8 cellular contexts compared by ENCODE assay signal in genomic region chr7:114865564-114865963, GRCh38. TPM values are rescaled to one million over a fixed set of nuclear protein-coding genes. Genes with fewer than 3 reads are reported as not detected.
A peak's percentile ranks its signal among the peaks of the same experiment; 100 is the strongest.
DNase-seq lines count a peak whose midpoint lies in the region; ATAC-seq, FAIRE-seq and TF ChIP-seq lines count a peak whose summit lies in the region.

No MANE protein-coding gene starts in this region.

- no peak overlapping the region for H3K4me3 Mint-ChIP-seq in CD4-positive, CD25-positive, alpha-beta regulatory T cell
- H3K4me3 Mint-ChIP-seq in activated naive CD8-positive, alpha-beta T cell treated with anti-CD3 and anti-CD28 coated beads, Interleukin-2, amount 50 U/mL, for 24 hours, result no peak overlapping the region

- no peak overlapping the region for H3K4me3 ChIP-seq in CD4-positive, CD25-positive, alpha-beta regulatory T cell (ENCODE audit: low read depth, low read length)

- no peak overlapping the region for H3K27ac Mint-ChIP-seq in CD4-positive, CD25-positive, alpha-beta regulatory T cell
- H3K27ac Mint-ChIP-seq in activated naive CD8-positive, alpha-beta T cell treated with anti-CD3 and anti-CD28 coated beads, Interleukin-2, amount 50 U/mL, for 24 hours, result no peak overlapping the region

- H3K9me3 ChIP-seq in CD4-positive, CD25-positive, alpha-beta regulatory T cell (ENCODE audit: control insufficient read depth in 2 of 2, low read length in 2 of 2), result no peaks in the 10 kb centered on the region

- no peaks in the 10 kb centered on the region for H3K4me1 ChIP-seq in CD4-positive, CD25-positive, alpha-beta regulatory T cell (ENCODE audit: control insufficient read depth, insufficient read depth, low read length, poor library complexity, severe bottlenecking)

- H3K9me3 Mint-ChIP-seq in CD4-positive, CD25-positive, alpha-beta regulatory T cell, result no peaks in the 10 kb centered on the region
- H3K9me3 Mint-ChIP-seq in activated naive CD8-positive, alpha-beta T cell treated with anti-CD3 and anti-CD28 coated beads, Interleukin-2, amount 50 U/mL, for 24 hours, result no peaks in the 10 kb centered on the region

- peaks cover 0 to 5% (median 0%) of the 10 kb centered on the region in 4 donors for H3K4me1 Mint-ChIP-seq in CD4-positive, CD25-positive, alpha-beta regulatory T cell
- no peaks in the 10 kb centered on the region for H3K4me1 Mint-ChIP-seq in activated naive CD8-positive, alpha-beta T cell treated with anti-CD3 and anti-CD28 coated beads, Interleukin-2, amount 50 U/mL, for 24 hours

- no peaks in the 10 kb centered on the region for H3K27me3 Mint-ChIP-seq in CD4-positive, CD25-positive, alpha-beta regulatory T cell
- H3K27me3 Mint-ChIP-seq in activated naive CD8-positive, alpha-beta T cell treated with anti-CD3 and anti-CD28 coated beads, Interleukin-2, amount 50 U/mL, for 24 hours, result no peaks in the 10 kb centered on the region

- no peaks in the 10 kb centered on the region for H3K36me3 ChIP-seq in CD4-positive, CD25-positive, alpha-beta regulatory T cell (ENCODE audit: control insufficient read depth, insufficient read depth, low read length)

- no peak for FAIRE-seq in H54 (lab: Jason Lieb, UNC)

- H3K36me3 Mint-ChIP-seq in CD4-positive, CD25-positive, alpha-beta regulatory T cell, result no peaks in the 10 kb centered on the region
- no peaks in the 10 kb centered on the region for H3K36me3 Mint-ChIP-seq in activated naive CD8-positive, alpha-beta T cell treated with anti-CD3 and anti-CD28 coated beads, Interleukin-2, amount 50 U/mL, for 24 hours (ENCODE audit: low read depth)

- no peak overlapping the region for H3K27ac ChIP-seq in CD4-positive, CD25-positive, alpha-beta regulatory T cell (ENCODE audit: insufficient read depth, low read length, poor library complexity, severe bottlenecking)

- DNase-seq in CD4-positive, CD25-positive, alpha-beta regulatory T cell, result peak; percentile 37 to 74 (median 53)
- peak; percentile 55 for DNase-seq in activated naive CD8-positive, alpha-beta T cell treated with anti-CD3 and anti-CD28 coated beads, Interleukin-2, amount 50 U/mL, for 24 hours
- peak; percentile 41 for DNase-seq in iPS DF 4.7 (ENCODE audit: extremely low read depth, low spot score)
- DNase-seq in stimulated activated CD4-positive, alpha-beta T cell treated with anti-CD3 and anti-CD28 coated beads, Interleukin-1b, Interleukin-23, amount 100 ng/mL, for 4 hours (ENCODE audit: low read depth in 2 of 2), result peak; percentile 52
- no peak for DNase-seq in H54 (ENCODE audit: insufficient read length, low spot score)

- H3K27me3 ChIP-seq in CD4-positive, CD25-positive, alpha-beta regulatory T cell (ENCODE audit: control insufficient read depth, insufficient read depth, low read length), result no peaks in the 10 kb centered on the region

- no peak for TF ChIP-seq POLR2A in H54 (IDR thresholded peaks at IDR 0.05; ENCODE audit: low read depth, low read length)

- peak; percentile 70 to 76 for ATAC-seq in CD4-positive, CD25-positive, alpha-beta regulatory T cell (ENCODE audit: low read depth in 2 of 2)
- ATAC-seq in GM19025 (IDR thresholded peaks at IDR 0.05; ENCODE audit: low read depth, unreplicated experiment), result peak; percentile 92
- ATAC-seq in HG03175 (IDR thresholded peaks at IDR 0.05; ENCODE audit: unreplicated experiment), result peak; percentile 80
- ATAC-seq in SK-N-SH treated with all-trans-retinoic acid at 6 μM for 48 hours, result peak; percentile 89
- peak; percentile 80 for ATAC-seq in activated naive CD8-positive, alpha-beta T cell treated with anti-CD3 and anti-CD28 coated beads, Interleukin-2, amount 50 U/mL, for 24 hours

TF ChIP-seq in SK-N-SH treated with all-trans-retinoic acid at 6 μM for 48 hours, 23 proteins besides CTCF, POLR2A, EP300 and RAD21:
- no peak for TF ChIP-seq PATZ1 (CRISPR knock-in tag; IDR thresholded peaks at IDR 0.05; ENCODE audit: borderline replicate concordance)
- no peak for TF ChIP-seq ZFP30 (CRISPR knock-in tag; IDR thresholded peaks at IDR 0.05)
- TF ChIP-seq ZNF565 (CRISPR knock-in tag; conservative IDR thresholded peaks at IDR 0.05; ENCODE audit: low read depth), result no peak
- no peak for TF ChIP-seq TCF4 (CRISPR knock-in tag; IDR thresholded peaks at IDR 0.05; ENCODE audit: borderline replicate concordance)

RNA-seq across cellular contexts. Expression of gene MDFIC, which starts 56.3 kb away (rescaled TPM):
- total RNA-seq in CD4-positive, CD25-positive, alpha-beta regulatory T cell, result 65.1 TPM
- polyA plus RNA-seq in CD4-positive, CD25-positive, alpha-beta regulatory T cell, result 10 to 100 TPM; 68.5 to 99.9 (median 89.9) TPM
